In the genomic region with DNA sequence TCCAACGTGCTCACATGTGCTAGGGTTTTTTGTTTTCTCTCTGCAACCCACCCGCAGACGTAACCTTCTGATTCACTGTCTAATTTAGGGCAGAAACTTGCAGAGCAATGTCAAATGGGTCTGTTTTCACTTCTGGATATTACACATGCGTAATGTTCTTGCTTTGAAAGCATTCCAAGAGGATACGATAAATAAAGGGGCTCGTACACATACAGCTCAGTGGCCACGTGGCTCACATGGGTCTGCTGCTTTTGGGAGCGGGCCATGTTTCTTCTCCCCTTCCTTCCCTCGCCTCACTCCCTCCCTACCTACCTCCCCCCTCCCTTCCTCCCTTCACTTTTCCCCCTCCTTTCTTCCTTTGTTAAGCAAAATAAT, we compare ENCODE assay signal across 18 cellular contexts. TPM values are rescaled to one million over a fixed set of nuclear protein-coding genes. Genes with fewer than 3 reads are reported as not detected.
DNase-seq lines count a peak whose midpoint lies in the region; ATAC-seq and FAIRE-seq lines count a peak whose summit lies in the region.
"Had no signal": no experiment of that assay in that cellular context is flagged by ENCODE, and none has a peak within 500 bp of the region (broad histone marks: within the 10 kb centered on the region; RNA-seq: fewer than 3 reads in every experiment).

No MANE protein-coding gene starts in this region.

- peaks cover 0 to 4% (median 4%) of the 10 kb centered on the region in 3 donors for H3K36me3 Mint-ChIP-seq in immature natural killer cell
- H3K36me3 Mint-ChIP-seq: activated naive CD8-positive, alpha-beta T cell treated with anti-CD3 and anti-CD28 coated beads for 36 hours had no signal

- peaks cover 2 to 5% (median 5%) of the 10 kb centered on the region in 3 donors for H3K27me3 Mint-ChIP-seq in immature natural killer cell (ENCODE audit: low read depth in 3 of 3)

- FAIRE-seq in endometrium (lab: Jason Lieb, UNC): peak; percentile 37

- peaks cover 11% of the 10 kb centered on the region for H3K4me1 ChIP-seq in right cardiac atrium (ENCODE audit: control insufficient read depth, insufficient read depth, low read length)
- H3K4me1 ChIP-seq: HAP-1 had no signal

- no peak overlapping the region for H3K4me3 ChIP-seq in right cardiac atrium (ENCODE audit: low read length)
- H3K4me3 ChIP-seq in skeletal muscle cell (ENCODE audit: low read depth, low read length): no peak overlapping the region
- H3K4me3 ChIP-seq: HAP-1 had no signal

- ATAC-seq in right cardiac atrium (peak; percentile 38 to 55), HG03095 (IDR thresholded peaks at IDR 0.05; ENCODE audit: unreplicated experiment) (no peak), GM18873 (IDR thresholded peaks at IDR 0.05; ENCODE audit: low FRiP score, unreplicated experiment) (no peak)

- H3K4me1 Mint-ChIP-seq in immature natural killer cell: no peaks in the 10 kb centered on the region
- H3K4me1 Mint-ChIP-seq: activated naive CD8-positive, alpha-beta T cell treated with anti-CD3 and anti-CD28 coated beads for 36 hours; naive B cell had no signal

- peaks cover 6 to 11% (median 7%) of the 10 kb centered on the region in 6 donors for H3K9me3 Mint-ChIP-seq in immature natural killer cell

- no peaks in the 10 kb centered on the region for H3K27me3 ChIP-seq in right cardiac atrium (ENCODE audit: control insufficient read depth, insufficient read depth)

- H3K9me3 ChIP-seq in right cardiac atrium (ENCODE audit: control insufficient read depth, low read length): no peaks in the 10 kb centered on the region

- no peak overlapping the region for H3K4me3 Mint-ChIP-seq in immature natural killer cell
- H3K4me3 Mint-ChIP-seq: activated naive CD8-positive, alpha-beta T cell treated with anti-CD3 and anti-CD28 coated beads for 36 hours; naive B cell had no signal

- 10% methylated on average over 9 of the region's 9 CpGs for WGBS in right cardiac atrium

- no peak overlapping the region for H3K27ac Mint-ChIP-seq in immature natural killer cell
- H3K27ac Mint-ChIP-seq: activated naive CD8-positive, alpha-beta T cell treated with anti-CD3 and anti-CD28 coated beads for 36 hours; naive B cell had no signal

- intact Hi-C loops in right cardiac atrium (cut with DNase I): no loop called here

- peak; percentile 40 for DNase-seq in GM03348 (ENCODE audit: low spot score)
- no peak for DNase-seq in right cardiac atrium
- DNase-seq in skeletal muscle cell (ENCODE audit: low read depth): peak; percentile 27
- no peak for DNase-seq in immature natural killer cell
- no peak for DNase-seq in epidermal melanocyte (ENCODE audit: insufficient read length, low spot score)
- DNase-seq: activated CD4-positive, alpha-beta T cell treated with anti-CD3 and anti-CD28 coated beads for 4 hours; activated naive CD8-positive, alpha-beta T cell treated with anti-CD3 and anti-CD28 coated beads for 36 hours; DMS153; kidney glomerular epithelial cell; naive B cell; NCI-H1436; NCI-H446; stimulated activated CD4-positive, alpha-beta T cell treated with anti-CD3 and anti-CD28 coated beads, Interleukin-4, amount 100 ng/mL, for 24 hours had no signal

- H3K27ac ChIP-seq in right cardiac atrium (ENCODE audit: low read length): peak overlapping the region; percentile 95
- H3K27ac ChIP-seq: KMS-11 had no signal

RNA-seq across cellular contexts. Expression of a gene that starts 23.4 kb away (rescaled TPM):
- total RNA-seq in right cardiac atrium: 100 to 1,000 TPM; 111 to 163 (median 124) TPM
- polyA plus RNA-seq in right cardiac atrium (34.6 TPM), immature natural killer cell (under 1 TPM; 0.05 to 0.36 (median 0.12) TPM)

Comparison
In these comparisons a context has a peak if more than half of its experiments do, and no peak if none do; other contexts are left out.
1. DNase-seq: peak in GM03348 (single experiment) and skeletal muscle cell (single experiment); none in right cardiac atrium (0 of 3), immature natural killer cell (0 of 3) and epidermal melanocyte (single experiment).
2. ATAC-seq: peak in right cardiac atrium (2 of 2); none in HG03095 (single experiment) and GM18873 (single experiment).
3. RNA of a gene that starts 23.4 kb away (polyA plus RNA-seq): 34.6 TPM in right cardiac atrium (single experiment); 0.05 to 0.36 TPM in immature natural killer cell; every median in the first group is over 10 times any median in the second.